ENCODE assay signal across 22 cellular contexts in genomic region chr16:52624891-52625290, GRCh38.
"Had no signal": no experiment of that assay in that cellular context is flagged by ENCODE, and none has a peak within 500 bp of the region (broad histone marks: within the 10 kb centered on the region; RNA-seq: fewer than 3 reads in every experiment).

No MANE protein-coding gene starts in this region.

- H3K27ac ChIP-seq: colonic mucosa, esophagus muscularis mucosa, foreskin keratinocyte, gastroesophageal sphincter, heart left ventricle, hepatocyte, left lung, lower lobe of right lung had no signal

- H3K36me3 ChIP-seq: colonic mucosa, esophagus muscularis mucosa, gastroesophageal sphincter, heart left ventricle, left lung, lower lobe of right lung had no signal

- H3K9me3 ChIP-seq: colonic mucosa, esophagus muscularis mucosa, gastroesophageal sphincter, heart left ventricle, left lung, lower lobe of right lung, mucosa of descending colon had no signal

- H3K79me2 ChIP-seq: hepatocyte had no signal

- H3K4me3 ChIP-seq: colonic mucosa, esophagus muscularis mucosa, gastroesophageal sphincter, heart left ventricle, hepatocyte, left lung, lower lobe of right lung, mucosa of descending colon had no signal

- DNase-seq: colonic mucosa; cortex of kidney; effector CD4-positive, alpha-beta T cell; effector memory CD4-positive, alpha-beta T cell; foreskin keratinocyte; heart left ventricle; hypothalamus; immature natural killer cell; left cardiac atrium; left lung; left ventricle myocardium superior; lower lobe of right lung; mesenchymal stem cell; mucosa of descending colon; naive B cell had no signal

- H3K4me2 ChIP-seq: hepatocyte had no signal

- H2AFZ ChIP-seq: hepatocyte had no signal

- H3K4me1 ChIP-seq: colonic mucosa, esophagus muscularis mucosa, foreskin keratinocyte, gastroesophageal sphincter, heart left ventricle, left lung, lower lobe of right lung had no signal

- FAIRE-seq: endothelial cell of umbilical vein, frontal cortex, islet of Langerhans, keratinocyte had no signal

- ATAC-seq: foreskin keratinocyte, gastroesophageal sphincter, heart left ventricle, left cardiac atrium, left lung, left ventricle myocardium superior, lower lobe of right lung, mucosa of descending colon had no signal

- H3K27me3 ChIP-seq: colonic mucosa, esophagus muscularis mucosa, foreskin keratinocyte, gastroesophageal sphincter, left lung had no signal
